In the genomic region with DNA sequence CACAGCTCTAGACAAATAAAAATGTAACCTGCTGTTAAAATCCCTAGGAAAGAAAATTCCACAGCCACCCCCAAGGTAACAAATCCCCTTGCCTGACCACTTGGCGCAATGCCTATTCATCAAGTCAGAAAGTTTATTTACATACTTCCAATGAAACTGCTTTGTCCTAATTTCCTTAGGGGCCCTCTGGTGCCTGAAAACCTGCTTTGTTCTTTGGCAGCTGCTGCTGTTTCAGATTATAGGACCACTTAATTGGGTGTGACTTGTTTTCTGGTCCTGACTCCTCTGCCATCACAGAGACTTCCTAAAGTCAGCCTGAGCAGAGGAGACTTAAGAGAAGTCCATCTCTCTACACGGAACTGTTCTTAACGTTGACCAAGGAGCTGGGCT, we compare ENCODE assay signal across 32 cellular contexts.
A peak's percentile ranks its signal among the peaks of the same experiment; 100 is the strongest.
DNase-seq lines count a peak whose midpoint lies in the region; FAIRE-seq and TF ChIP-seq lines count a peak whose summit lies in the region.
"Had no signal": no experiment of that assay in that cellular context is flagged by ENCODE, and none has a peak within 500 bp of the region (broad histone marks: within the 10 kb centered on the region; RNA-seq: fewer than 3 reads in every experiment).

No MANE protein-coding gene starts in this region.

- no peak overlapping the region for H3K56ac ChIP-seq in H1 (replicated peaks; ENCODE audit: insufficient read length, low read depth, low read length)

- H3K18ac ChIP-seq in H1 (ENCODE audit: extremely low read depth, low read length), result no peak overlapping the region

- intact Hi-C loops in colonic mucosa (cut with DNase I), result no loop called here

- H4K5ac ChIP-seq in H1 (ENCODE audit: insufficient read length, low read depth, low read length), result no peak overlapping the region

- no peak overlapping the region for H4K8ac ChIP-seq in H1 (ENCODE audit: extremely low read depth, insufficient read depth, low read length)

- no peak overlapping the region for H2BK20ac ChIP-seq in H1 (ENCODE audit: low read length)

- H3K23me2 ChIP-seq in H1 (ENCODE audit: low read depth, low read length), result no peaks in the 10 kb centered on the region

- CTCF ChIA-PET in HEK293 (lab: Yijun Ruan, JAX) (interaction anchor here (2.4 kb wide), 1 partner anchor 324 kb away, joined by 9 read pairs; the partner anchor contains the start of genes DOP1A and UBE3D), H1 (lab: Charles Lee; ENCODE audit: partially characterized antibody) (interaction anchor here (0.9 to 1.7 kb wide), 3 partner anchors 29 to 458 kb away, joined by 3 read pairs; no protein-coding TSS in a partner anchor)

- H3K4ac ChIP-seq in H1 (replicated peaks; ENCODE audit: insufficient read length, low read depth, low read length), result no peak overlapping the region

- TF ChIP-seq POLR2A in H1 (IDR thresholded peaks at IDR 0.05; ENCODE audit: control extremely low read depth in 1 of 2, low read depth in 2 of 2, low read length in 2 of 2) (no peak), Peyer's patch (IDR thresholded peaks at IDR 0.05) (no peak)

- H2BK5ac ChIP-seq in H1 (ENCODE audit: low read depth, low read length), result no peak overlapping the region

- H3K36me3 ChIP-seq in HEK293 (ENCODE audit: control insufficient read depth in 2 of 2, insufficient read depth in 1 of 2, low read length in 2 of 2) (no peaks in the 10 kb centered on the region), H1 (ENCODE audit: control insufficient read depth in 2 of 4, insufficient read depth in 4 of 4, low read length in 3 of 4) (no peaks in the 10 kb centered on the region), colonic mucosa (no peaks in the 10 kb centered on the region), Peyer's patch (no peaks in the 10 kb centered on the region)
- H3K36me3 ChIP-seq: breast epithelium, pancreas, spleen, transverse colon had no signal

- H3K79me1 ChIP-seq in H1 (ENCODE audit: low read depth, low read length), result no peaks in the 10 kb centered on the region

- H2AK5ac ChIP-seq in H1 (ENCODE audit: low read depth, low read length), result no peak overlapping the region

- H2BK120ac ChIP-seq in H1 (replicated peaks; ENCODE audit: low read depth, low read length), result no peak overlapping the region

- H3K79me2 ChIP-seq in H1 (ENCODE audit: control insufficient read depth in 1 of 2, insufficient read depth in 2 of 2, low read length in 2 of 2), result no peaks in the 10 kb centered on the region

- DNase-seq in COR-L47 (lab: John Stamatoyannopoulos, UW) (peak; percentile 88), NCI-H526 treated with DMSO at 0.1 percent for 48 hours (lab: John Stamatoyannopoulos, UW) (peak; percentile 81), H1 (ENCODE audit: low read depth in 1 of 2, low spot score in 2 of 2) (no peak), colonic mucosa (no peak), Peyer's patch (no peak), GOT3 (lab: John Stamatoyannopoulos, UW) (no peak)
- DNase-seq in stimulated activated CD4-positive, alpha-beta T cell treated with anti-CD3 and anti-CD28 coated beads, Interleukin-4, amount 100 ng/mL, for 4 hours, result no peak
- DNase-seq: ACHN; activated CD4-positive, alpha-beta memory T cell treated with anti-CD3 and anti-CD28 coated beads, Interleukin-2, amount 10 ng/mL, durations not matched to agents 7 days and 5 days; activated CD4-positive, CD25-positive, alpha-beta regulatory T cell treated with anti-CD3 and anti-CD28 coated beads, Interleukin-2, amount 50 U/mL, for 72 hours; activated CD8-positive, alpha-beta memory T cell treated with anti-CD3 and anti-CD28 coated beads, Interleukin-2, amount 50 U/mL, for 48 hours; activated naive CD4-positive, alpha-beta T cell treated with anti-CD3 and anti-CD28 coated beads, Interleukin-2, amount 50 U/mL, for 16 hours; amniotic stem cell; effector memory CD8-positive, alpha-beta T cell; foreskin fibroblast; head of caudate nucleus; kidney glomerular epithelial cell; NCI-H1092; NCI-H2107; NCI-H510A; pancreas; right cardiac atrium; SK-N-SH; spleen; T-helper 17 cell; transverse colon had no signal

- H3K27me3 ChIP-seq in H1 (replicated peaks in 1 of 4; ENCODE audit: control insufficient read depth in 3 of 4, extremely low read depth in 1 of 4, insufficient read depth in 3 of 4, low read length in 3 of 4) (no peaks in the 10 kb centered on the region), colonic mucosa (no peaks in the 10 kb centered on the region), Peyer's patch (no peaks in the 10 kb centered on the region)
- H3K27me3 ChIP-seq: breast epithelium, pancreas, spleen, transverse colon had no signal

- no peaks in the 10 kb centered on the region for H4K20me1 ChIP-seq in H1 (replicated peaks in 1 of 2; ENCODE audit: control insufficient read depth in 1 of 2, insufficient read depth in 2 of 2, low read length in 2 of 2)

- H3K4me2 ChIP-seq in H1 (ENCODE audit: insufficient read depth in 1 of 2, low read depth in 2 of 2, low read length in 2 of 2), result no peak overlapping the region
- H3K4me2 ChIP-seq: SK-N-SH had no signal

- no peaks in the 10 kb centered on the region for H3K9me3 ChIP-seq in HEK293 (ENCODE audit: control insufficient read depth, insufficient read depth, low read depth, low read length)
- no peaks in the 10 kb centered on the region for H3K9me3 ChIP-seq in H1 (ENCODE audit: insufficient read depth in 2 of 2, low read depth in 1 of 2, low read length in 1 of 2)
- H3K9me3 ChIP-seq in colonic mucosa, result no peaks in the 10 kb centered on the region
- H3K9me3 ChIP-seq in Peyer's patch, result no peaks in the 10 kb centered on the region
- H3K9me3 ChIP-seq: breast epithelium, pancreas, SK-N-SH, spleen, transverse colon had no signal

- no peak overlapping the region for H4K91ac ChIP-seq in H1 (replicated peaks; ENCODE audit: insufficient read length, low read length)

- H2BK15ac ChIP-seq in H1 (ENCODE audit: low read length), result no peak overlapping the region

- no peak overlapping the region for H3K9ac ChIP-seq in H1 (replicated peaks in 1 of 4; ENCODE audit: extremely low read depth in 1 of 4, low read depth in 3 of 4, low read length in 3 of 4)
- H3K9ac ChIP-seq in colonic mucosa (ENCODE audit: low read depth in 2 of 2, low read length in 2 of 2), result no peak overlapping the region
- H3K9ac ChIP-seq: SK-N-SH had no signal

- H2AFZ ChIP-seq in H1 (ENCODE audit: low read length), result peak overlapping the region; percentile 71; the same call in 1 of the 2 replicates

- no peak overlapping the region for H3K27ac ChIP-seq in HEK293 (ENCODE audit: extremely low read depth, low read depth, low read length)
- no peak overlapping the region for H3K27ac ChIP-seq in H1 (ENCODE audit: low read depth, low read length)
- H3K27ac ChIP-seq in colonic mucosa, result no peak overlapping the region
- no peak overlapping the region for H3K27ac ChIP-seq in Peyer's patch
- H3K27ac ChIP-seq: breast epithelium, pancreas, RWPE1, spleen, transverse colon had no signal

- POLR2A ChIA-PET in HEK293 (lab: Yijun Ruan, JAX), result no interaction called here
- POLR2A ChIA-PET in H1 (lab: Charles Lee; ENCODE audit: partially characterized antibody), result no interaction called here

- TF ChIP-seq RAD21 in H1 (IDR thresholded peaks at IDR 0.05 in 1 of 2, conservative IDR thresholded peaks at IDR 0.05 in 1 of 2; ENCODE audit: low read depth in 2 of 2, low read length in 2 of 2), result no peak

- 75% methylated on average over 3 of the region's 3 CpGs; no CpG with 5 or more reads in 1 of the 2 experiments for WGBS in H1 (ENCODE audit: extremely low coverage in 1 of 2, insufficient coverage in 1 of 2, insufficient read length in 1 of 2, insufficient replicate concordance in 2 of 2, low coverage in 1 of 2, low lambda C conversion rate in 2 of 2, missing lambda C conversion rate in 1 of 2), 2 experiments

- H3K4me1 ChIP-seq in HEK293 (ENCODE audit: control insufficient read depth, insufficient read depth, low read length) (peaks cover 11% of the 10 kb centered on the region), H1 (replicated peaks in 1 of 4; ENCODE audit: control insufficient read depth in 3 of 4, insufficient read depth in 4 of 4, low read length in 3 of 4) (peaks cover 0 to 8% (median 6%) of the 10 kb centered on the region in 4 experiments; a peak in 5 of 7 replicates), colonic mucosa (no peaks in the 10 kb centered on the region), Peyer's patch (no peaks in the 10 kb centered on the region)
- H3K4me1 ChIP-seq: breast epithelium, pancreas, spleen, transverse colon had no signal

- H3K4me3 ChIP-seq in HEK293 (ENCODE audit: low read depth, low read length) (no peak overlapping the region), H1 (ENCODE audit: extremely low read depth in 1 of 4, insufficient read depth in 2 of 4, low read depth in 3 of 4, low read length in 4 of 4) (no peak overlapping the region; a peak in 1 of 8 replicates), colonic mucosa (no peak overlapping the region), Peyer's patch (no peak overlapping the region)
- H3K4me3 ChIP-seq: breast epithelium, lung, pancreas, spleen, transverse colon had no signal

- FAIRE-seq in H1 (lab: Jason Lieb, UNC), result no peak
- FAIRE-seq: colon, GM18507, pancreas had no signal

- no peak overlapping the region for H3K23ac ChIP-seq in H1 (ENCODE audit: insufficient read length)

- no peak overlapping the region for H2BK12ac ChIP-seq in H1 (ENCODE audit: low read depth, low read length)

- H3K14ac ChIP-seq in H1 (ENCODE audit: insufficient read length), result no peak overlapping the region

- no peak for TF ChIP-seq CTCF in HEK293 (tag by site-specific recombination; IDR thresholded peaks at IDR 0.05)
- TF ChIP-seq CTCF in H1 (IDR thresholded peaks at IDR 0.05; ENCODE audit: control extremely low read depth in 1 of 3, insufficient read depth in 1 of 3, low read depth in 1 of 3, low read length in 3 of 3), result no peak
- no peak for TF ChIP-seq CTCF in colonic mucosa (IDR thresholded peaks at IDR 0.05)
- TF ChIP-seq CTCF in Peyer's patch (IDR thresholded peaks at IDR 0.05), result no peak

- no peak for TF ChIP-seq EP300 in H1 (IDR thresholded peaks at IDR 0.05; ENCODE audit: borderline replicate concordance in 1 of 2, low read depth in 2 of 2, low read length in 2 of 2)

TF ChIP-seq in HEK293, 187 proteins besides CTCF, POLR2A, EP300 and RAD21 (continues in another document):
- no peak for TF ChIP-seq ZNF555 (tag by site-specific recombination; conservative IDR thresholded peaks at IDR 0.05)

TF ChIP-seq in H1, 55 proteins besides CTCF, POLR2A, EP300 and RAD21:
- TF ChIP-seq EGR1 (IDR thresholded peaks at IDR 0.05; ENCODE audit: borderline replicate concordance, low read depth, low read length) (no peak), CTBP2 (IDR thresholded peaks at IDR 0.05; ENCODE audit: borderline replicate concordance, insufficient read depth, insufficient read length, low read length) (no peak), POLR2AphosphoS5 (IDR thresholded peaks at IDR 0.05; ENCODE audit: low read depth, low read length) (no peak), CHD1 (IDR thresholded peaks at IDR 0.05; ENCODE audit: low read depth, low read length) (no peak), SRF (IDR thresholded peaks at IDR 0.05; ENCODE audit: low read depth, low read length) (no peak), CHD2 (IDR thresholded peaks at IDR 0.05; ENCODE audit: low read length) (no peak)

Comparison
In these comparisons a context has a peak if more than half of its experiments do, and no peak if none do; other contexts are left out.
1. DNase-seq: peak in COR-L47 (single experiment) and NCI-H526 treated with DMSO at 0.1 percent for 48 hours (single experiment); none in H1 (0 of 2), colonic mucosa (single experiment), Peyer's patch (0 of 3), stimulated activated CD4-positive, alpha-beta T cell treated with anti-CD3 and anti-CD28 coated beads, Interleukin-4, amount 100 ng/mL, for 4 hours (0 of 2) and GOT3 (single experiment).